1 cellular context compared by ENCODE assay signal in the genomic region with DNA sequence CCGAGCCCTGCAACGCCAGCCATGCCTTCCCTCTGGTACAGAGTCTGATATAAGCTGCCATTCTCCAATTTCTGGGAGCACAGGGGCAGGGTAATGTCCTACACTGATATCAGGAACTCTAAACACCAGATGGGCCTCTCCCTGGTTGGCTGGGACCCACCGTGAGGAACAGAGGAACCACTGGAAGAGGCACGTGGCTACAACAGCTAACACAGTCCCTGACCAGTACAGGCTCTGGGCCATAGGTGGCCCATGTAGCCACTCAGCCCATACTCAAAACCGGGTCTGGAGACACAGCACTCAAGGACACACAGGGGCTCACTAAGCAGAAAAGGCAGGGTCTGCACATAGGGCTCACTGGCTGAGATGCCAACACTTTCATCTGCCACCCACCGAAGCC.
TF ChIP-seq lines count a peak whose summit lies in the region.

No MANE protein-coding gene starts in this region.

TF ChIP-seq in K562, 482 proteins besides CTCF, POLR2A, EP300 and RAD21 (continued from another document):
- TF ChIP-seq, protein P1, sequence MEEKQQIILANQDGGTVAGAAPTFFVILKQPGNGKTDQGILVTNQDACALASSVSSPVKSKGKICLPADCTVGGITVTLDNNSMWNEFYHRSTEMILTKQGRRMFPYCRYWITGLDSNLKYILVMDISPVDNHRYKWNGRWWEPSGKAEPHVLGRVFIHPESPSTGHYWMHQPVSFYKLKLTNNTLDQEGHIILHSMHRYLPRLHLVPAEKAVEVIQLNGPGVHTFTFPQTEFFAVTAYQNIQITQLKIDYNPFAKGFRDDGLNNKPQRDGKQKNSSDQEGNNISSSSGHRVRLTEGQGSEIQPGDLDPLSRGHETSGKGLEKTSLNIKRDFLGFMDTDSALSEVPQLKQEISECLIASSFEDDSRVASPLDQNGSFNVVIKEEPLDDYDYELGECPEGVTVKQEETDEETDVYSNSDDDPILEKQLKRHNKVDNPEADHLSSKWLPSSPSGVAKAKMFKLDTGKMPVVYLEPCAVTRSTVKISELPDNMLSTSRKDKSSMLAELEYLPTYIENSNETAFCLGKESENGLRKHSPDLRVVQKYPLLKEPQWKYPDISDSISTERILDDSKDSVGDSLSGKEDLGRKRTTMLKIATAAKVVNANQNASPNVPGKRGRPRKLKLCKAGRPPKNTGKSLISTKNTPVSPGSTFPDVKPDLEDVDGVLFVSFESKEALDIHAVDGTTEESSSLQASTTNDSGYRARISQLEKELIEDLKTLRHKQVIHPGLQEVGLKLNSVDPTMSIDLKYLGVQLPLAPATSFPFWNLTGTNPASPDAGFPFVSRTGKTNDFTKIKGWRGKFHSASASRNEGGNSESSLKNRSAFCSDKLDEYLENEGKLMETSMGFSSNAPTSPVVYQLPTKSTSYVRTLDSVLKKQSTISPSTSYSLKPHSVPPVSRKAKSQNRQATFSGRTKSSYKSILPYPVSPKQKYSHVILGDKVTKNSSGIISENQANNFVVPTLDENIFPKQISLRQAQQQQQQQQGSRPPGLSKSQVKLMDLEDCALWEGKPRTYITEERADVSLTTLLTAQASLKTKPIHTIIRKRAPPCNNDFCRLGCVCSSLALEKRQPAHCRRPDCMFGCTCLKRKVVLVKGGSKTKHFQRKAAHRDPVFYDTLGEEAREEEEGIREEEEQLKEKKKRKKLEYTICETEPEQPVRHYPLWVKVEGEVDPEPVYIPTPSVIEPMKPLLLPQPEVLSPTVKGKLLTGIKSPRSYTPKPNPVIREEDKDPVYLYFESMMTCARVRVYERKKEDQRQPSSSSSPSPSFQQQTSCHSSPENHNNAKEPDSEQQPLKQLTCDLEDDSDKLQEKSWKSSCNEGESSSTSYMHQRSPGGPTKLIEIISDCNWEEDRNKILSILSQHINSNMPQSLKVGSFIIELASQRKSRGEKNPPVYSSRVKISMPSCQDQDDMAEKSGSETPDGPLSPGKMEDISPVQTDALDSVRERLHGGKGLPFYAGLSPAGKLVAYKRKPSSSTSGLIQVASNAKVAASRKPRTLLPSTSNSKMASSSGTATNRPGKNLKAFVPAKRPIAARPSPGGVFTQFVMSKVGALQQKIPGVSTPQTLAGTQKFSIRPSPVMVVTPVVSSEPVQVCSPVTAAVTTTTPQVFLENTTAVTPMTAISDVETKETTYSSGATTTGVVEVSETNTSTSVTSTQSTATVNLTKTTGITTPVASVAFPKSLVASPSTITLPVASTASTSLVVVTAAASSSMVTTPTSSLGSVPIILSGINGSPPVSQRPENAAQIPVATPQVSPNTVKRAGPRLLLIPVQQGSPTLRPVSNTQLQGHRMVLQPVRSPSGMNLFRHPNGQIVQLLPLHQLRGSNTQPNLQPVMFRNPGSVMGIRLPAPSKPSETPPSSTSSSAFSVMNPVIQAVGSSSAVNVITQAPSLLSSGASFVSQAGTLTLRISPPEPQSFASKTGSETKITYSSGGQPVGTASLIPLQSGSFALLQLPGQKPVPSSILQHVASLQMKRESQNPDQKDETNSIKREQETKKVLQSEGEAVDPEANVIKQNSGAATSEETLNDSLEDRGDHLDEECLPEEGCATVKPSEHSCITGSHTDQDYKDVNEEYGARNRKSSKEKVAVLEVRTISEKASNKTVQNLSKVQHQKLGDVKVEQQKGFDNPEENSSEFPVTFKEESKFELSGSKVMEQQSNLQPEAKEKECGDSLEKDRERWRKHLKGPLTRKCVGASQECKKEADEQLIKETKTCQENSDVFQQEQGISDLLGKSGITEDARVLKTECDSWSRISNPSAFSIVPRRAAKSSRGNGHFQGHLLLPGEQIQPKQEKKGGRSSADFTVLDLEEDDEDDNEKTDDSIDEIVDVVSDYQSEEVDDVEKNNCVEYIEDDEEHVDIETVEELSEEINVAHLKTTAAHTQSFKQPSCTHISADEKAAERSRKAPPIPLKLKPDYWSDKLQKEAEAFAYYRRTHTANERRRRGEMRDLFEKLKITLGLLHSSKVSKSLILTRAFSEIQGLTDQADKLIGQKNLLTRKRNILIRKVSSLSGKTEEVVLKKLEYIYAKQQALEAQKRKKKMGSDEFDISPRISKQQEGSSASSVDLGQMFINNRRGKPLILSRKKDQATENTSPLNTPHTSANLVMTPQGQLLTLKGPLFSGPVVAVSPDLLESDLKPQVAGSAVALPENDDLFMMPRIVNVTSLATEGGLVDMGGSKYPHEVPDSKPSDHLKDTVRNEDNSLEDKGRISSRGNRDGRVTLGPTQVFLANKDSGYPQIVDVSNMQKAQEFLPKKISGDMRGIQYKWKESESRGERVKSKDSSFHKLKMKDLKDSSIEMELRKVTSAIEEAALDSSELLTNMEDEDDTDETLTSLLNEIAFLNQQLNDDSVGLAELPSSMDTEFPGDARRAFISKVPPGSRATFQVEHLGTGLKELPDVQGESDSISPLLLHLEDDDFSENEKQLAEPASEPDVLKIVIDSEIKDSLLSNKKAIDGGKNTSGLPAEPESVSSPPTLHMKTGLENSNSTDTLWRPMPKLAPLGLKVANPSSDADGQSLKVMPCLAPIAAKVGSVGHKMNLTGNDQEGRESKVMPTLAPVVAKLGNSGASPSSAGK (IDR thresholded peaks at IDR 0.05): peak; percentile 56
- TF ChIP-seq, protein P2, sequence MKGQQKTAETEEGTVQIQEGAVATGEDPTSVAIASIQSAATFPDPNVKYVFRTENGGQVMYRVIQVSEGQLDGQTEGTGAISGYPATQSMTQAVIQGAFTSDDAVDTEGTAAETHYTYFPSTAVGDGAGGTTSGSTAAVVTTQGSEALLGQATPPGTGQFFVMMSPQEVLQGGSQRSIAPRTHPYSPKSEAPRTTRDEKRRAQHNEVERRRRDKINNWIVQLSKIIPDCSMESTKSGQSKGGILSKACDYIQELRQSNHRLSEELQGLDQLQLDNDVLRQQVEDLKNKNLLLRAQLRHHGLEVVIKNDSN (CRISPR knock-in tag; IDR thresholded peaks at IDR 0.05): peak; percentile 77
- TF ChIP-seq L3MBTL2 (IDR thresholded peaks at IDR 0.05): peak; percentile 80
- TF ChIP-seq MEIS2 (IDR thresholded peaks at IDR 0.05; ENCODE audit: partially characterized antibody): no peak
